9 cellular contexts compared by ENCODE assay signal in genomic region chr1:47415728-47416318, GRCh38. TPM values are rescaled to one million over a fixed set of nuclear protein-coding genes. Genes with fewer than 3 reads are reported as not detected.
DNase-seq lines count a peak whose midpoint lies in the region; ATAC-seq and TF ChIP-seq lines count a peak whose summit lies in the region.
"Had no signal": no experiment of that assay in that cellular context is flagged by ENCODE, and none has a peak within 500 bp of the region (broad histone marks: within the 10 kb centered on the region; RNA-seq: fewer than 3 reads in every experiment).

Gene FOXE3, plus strand, starts transcription at chr1:47416285. Its CDS starts 31 bp downstream, at chr1:47416316.

- H3K9me3 ChIP-seq in iPS DF 6.9 (ENCODE audit: control insufficient read depth, insufficient read depth, low read length) (no peaks in the 10 kb centered on the region), smooth muscle cell (replicated peaks; ENCODE audit: low read depth) (no peaks in the 10 kb centered on the region)

- intact Hi-C loops in activated CD4-positive, alpha-beta T cell treated with anti-CD3 and anti-CD28 coated beads, Interleukin-2, amount 10 ng/mL, durations not matched to agents 24 days and 14 days (cut with micrococcal nuclease), result no loop called here

- H2AFZ ChIP-seq in smooth muscle cell (ENCODE audit: low read depth), result no peak within 1 kb of the TSS

- no peaks in the 10 kb centered on the region for H3F3A ChIP-seq in smooth muscle cell (ENCODE audit: low read depth)

- H3K4me1 ChIP-seq in iPS DF 6.9 (ENCODE audit: control insufficient read depth, insufficient read depth, low read length) (no peaks in the 10 kb centered on the region), smooth muscle cell (ENCODE audit: low read depth) (no peaks in the 10 kb centered on the region)

- H3K79me2 ChIP-seq in smooth muscle cell (ENCODE audit: low read depth), result no peaks in the 10 kb centered on the region

- H3K27ac ChIP-seq in iPS DF 6.9 (ENCODE audit: low read length) (no peak within 1 kb of the TSS), smooth muscle cell (ENCODE audit: low read depth) (no peak within 1 kb of the TSS)
- H3K27ac ChIP-seq: VCaP had no signal

- TF ChIP-seq CTCF in smooth muscle cell (IDR thresholded peaks at IDR 0.05; ENCODE audit: borderline replicate concordance, insufficient read depth, poor library complexity, severe bottlenecking), result no peak

- H3K4me3 ChIP-seq in iPS DF 6.9 (ENCODE audit: low read length), result peak within 1 kb of the TSS; percentile 17; the same call in 1 of the 2 replicates
- H3K4me3 ChIP-seq in smooth muscle cell, result peak within 1 kb of the TSS; percentile 36

- no peak for DNase-seq in activated CD4-positive, alpha-beta T cell treated with anti-CD3 and anti-CD28 coated beads, Interleukin-2, amount 10 ng/mL, durations not matched to agents 24 days and 14 days
- DNase-seq in activated CD4-positive, alpha-beta T cell treated with anti-CD3 and anti-CD28 coated beads, Interleukin-2, amount 50 U/mL, for 1 hour, result no peak
- no peak for DNase-seq in iPS DF 6.9 (ENCODE audit: low read depth, low spot score)
- no peak for DNase-seq in smooth muscle cell (lab: John Stamatoyannopoulos, UW; ENCODE audit: unreplicated experiment)
- no peak for DNase-seq in HUDEP-2 (lab: John Stamatoyannopoulos, UW; ENCODE audit: unreplicated experiment in 76 of 76)
- no peak for DNase-seq in stimulated activated CD4-positive, alpha-beta T cell treated with anti-CD3 and anti-CD28 coated beads, Interleukin-1b, Interleukin-23, amount 100 ng/mL, for 48 hours
- DNase-seq in activated CD4-positive, alpha-beta T cell treated with anti-CD3 and anti-CD28 coated beads, Interleukin-2, amount 50 U/mL, for 48 hours, result no peak

- H3K27me3 ChIP-seq in iPS DF 6.9 (ENCODE audit: control insufficient read depth, insufficient read depth, low read length) (peaks cover 60% of the 10 kb centered on the region), smooth muscle cell (ENCODE audit: low read depth) (peaks cover 75% of the 10 kb centered on the region)

- H3K4me2 ChIP-seq in smooth muscle cell, result peak within 1 kb of the TSS; percentile 69

- H3K36me3 ChIP-seq in iPS DF 6.9 (ENCODE audit: control insufficient read depth, insufficient read depth, low read length), result no peaks in the 10 kb centered on the region
- no peaks in the 10 kb centered on the region for H3K36me3 ChIP-seq in smooth muscle cell (ENCODE audit: low read depth)

- peaks cover 62% of the 10 kb centered on the region for H3K27me3 Mint-ChIP-seq in activated CD4-positive, alpha-beta T cell treated with anti-CD3 and anti-CD28 coated beads, Interleukin-2, amount 10 ng/mL, durations not matched to agents 24 days and 14 days
- H3K27me3 Mint-ChIP-seq in activated T-helper 17 cell treated with anti-CD3 and anti-CD28 coated beads, Interleukin-2, amount 50 U/mL, for 72 hours, result peaks cover 32% of the 10 kb centered on the region

- no peak within 1 kb of the TSS for H3K27ac Mint-ChIP-seq in activated CD4-positive, alpha-beta T cell treated with anti-CD3 and anti-CD28 coated beads, Interleukin-2, amount 10 ng/mL, durations not matched to agents 24 days and 14 days
- H3K27ac Mint-ChIP-seq in activated T-helper 17 cell treated with anti-CD3 and anti-CD28 coated beads, Interleukin-2, amount 50 U/mL, for 72 hours, result no peak within 1 kb of the TSS

- no peaks in the 10 kb centered on the region for H3K9me3 Mint-ChIP-seq in activated CD4-positive, alpha-beta T cell treated with anti-CD3 and anti-CD28 coated beads, Interleukin-2, amount 10 ng/mL, durations not matched to agents 24 days and 14 days
- no peaks in the 10 kb centered on the region for H3K9me3 Mint-ChIP-seq in activated T-helper 17 cell treated with anti-CD3 and anti-CD28 coated beads, Interleukin-2, amount 50 U/mL, for 72 hours

- no CpG with 5 or more reads among the region's 21 CpGs for WGBS in iPS DF 6.9 (ENCODE audit: insufficient coverage, insufficient read length)
- WGBS in smooth muscle cell (ENCODE audit: low lambda C conversion rate), result 41% methylated on average over 10 of the region's 21 CpGs

- peak within 1 kb of the TSS; percentile 67 for H3K4me3 Mint-ChIP-seq in activated CD4-positive, alpha-beta T cell treated with anti-CD3 and anti-CD28 coated beads, Interleukin-2, amount 10 ng/mL, durations not matched to agents 24 days and 14 days
- H3K4me3 Mint-ChIP-seq in activated T-helper 17 cell treated with anti-CD3 and anti-CD28 coated beads, Interleukin-2, amount 50 U/mL, for 72 hours, result peak within 1 kb of the TSS; percentile 44

- ATAC-seq in activated T-helper 17 cell treated with anti-CD3 and anti-CD28 coated beads, Interleukin-2, amount 50 U/mL, for 72 hours (replicated peaks), result no peak

- no peaks in the 10 kb centered on the region for H3K36me3 Mint-ChIP-seq in activated CD4-positive, alpha-beta T cell treated with anti-CD3 and anti-CD28 coated beads, Interleukin-2, amount 10 ng/mL, durations not matched to agents 24 days and 14 days (ENCODE audit: low read depth)
- peaks cover 10% of the 10 kb centered on the region for H3K36me3 Mint-ChIP-seq in activated T-helper 17 cell treated with anti-CD3 and anti-CD28 coated beads, Interleukin-2, amount 50 U/mL, for 72 hours (ENCODE audit: low read depth)

- no peak within 1 kb of the TSS for H3K9ac ChIP-seq in smooth muscle cell (ENCODE audit: low read depth)

- peaks cover 7% of the 10 kb centered on the region for H3K4me1 Mint-ChIP-seq in activated CD4-positive, alpha-beta T cell treated with anti-CD3 and anti-CD28 coated beads, Interleukin-2, amount 10 ng/mL, durations not matched to agents 24 days and 14 days
- peaks cover 7% of the 10 kb centered on the region for H3K4me1 Mint-ChIP-seq in activated T-helper 17 cell treated with anti-CD3 and anti-CD28 coated beads, Interleukin-2, amount 50 U/mL, for 72 hours

- H4K20me1 ChIP-seq in smooth muscle cell (ENCODE audit: low read depth), result no peaks in the 10 kb centered on the region

RNA-seq across cellular contexts. Expression of gene FOXE3, which starts in this region (rescaled TPM):
- total RNA-seq in activated CD4-positive, alpha-beta T cell treated with anti-CD3 and anti-CD28 coated beads, Interleukin-2, amount 10 ng/mL, durations not matched to agents 24 days and 14 days, result not detected in 2 replicates
- not detected for total RNA-seq in activated T-helper 17 cell treated with anti-CD3 and anti-CD28 coated beads, Interleukin-2, amount 50 U/mL, for 72 hours
- total RNA-seq in smooth muscle cell, result not detected in 2 replicates
- 0.34 TPM in 1 of 2 replicates, not detected in the other for polyA plus RNA-seq in smooth muscle cell
